8 cellular contexts compared by ENCODE assay signal in genomic region chr6:110958332-110959192, GRCh38.
DNase-seq lines count a peak whose midpoint lies in the region; FAIRE-seq and TF ChIP-seq lines count a peak whose summit lies in the region.

GTF3C6 (plus strand) TSS chr6:110958706; CDS start chr6:110958770, 64 bp downstream.

- no peaks in the 10 kb centered on the region for H4K20me1 ChIP-seq in MM.1S (ENCODE audit: insufficient read depth, low read length)

- H3K27me3 ChIP-seq in HAP-1 (ENCODE audit: low read depth) (no peaks in the 10 kb centered on the region), MM.1S (replicated peaks; ENCODE audit: insufficient read depth, low read length) (no peaks in the 10 kb centered on the region)

- peaks cover 16% of the 10 kb centered on the region for H3K4me1 Mint-ChIP-seq in nephron progenitor cell
- peaks cover 16% of the 10 kb centered on the region for H3K4me1 Mint-ChIP-seq in stimulated activated naive CD8-positive, alpha-beta T cell treated with anti-CD3 and anti-CD28 coated beads, Interleukin-15, Interleukin-2, amounts not matched to agents 100 ng/mL and 50 ng/mL, for 24 hours (ENCODE audit: low read depth)

- H3K36me3 ChIP-seq in HAP-1 (replicated peaks), result peaks cover 26% of the 10 kb centered on the region
- no peaks in the 10 kb centered on the region for H3K36me3 ChIP-seq in MM.1S (replicated peaks; ENCODE audit: insufficient read depth, low read length)

- TF ChIP-seq CTCF in MM.1S (IDR thresholded peaks at IDR 0.05; ENCODE audit: low read length) (no peak), nephron progenitor cell (IDR thresholded peaks at IDR 0.05) (no peak)

- in situ Hi-C loops in HAP-1 (cut with MboI; ENCODE audit: low sequenced_read_pairs), result no loop called here

- H3K9me2 ChIP-seq in MM.1S (replicated peaks; ENCODE audit: insufficient read depth, low read length), result no peaks in the 10 kb centered on the region

- H3K4me3 Mint-ChIP-seq in nephron progenitor cell, result peak within 1 kb of the TSS; percentile 95
- H3K4me3 Mint-ChIP-seq in stimulated activated naive CD8-positive, alpha-beta T cell treated with anti-CD3 and anti-CD28 coated beads, Interleukin-15, Interleukin-2, amounts not matched to agents 100 ng/mL and 50 ng/mL, for 24 hours, result peak within 1 kb of the TSS; percentile 96

- H3K79me2 ChIP-seq in MM.1S (ENCODE audit: low read length), result peaks cover 3% of the 10 kb centered on the region; the same call in 1 of the 2 replicates

- DNase-seq in HAP-1 (ENCODE audit: low spot score in 2 of 2) (peak; percentile 87 to 94), MM.1S (peak; percentile 86), SIG-M5 treated with dmso at 0.1 percent for 504 hours (lab: John Stamatoyannopoulos, UW; ENCODE audit: unreplicated experiment) (peak; percentile 91), activated gamma-delta T cell treated with Interleukin-2 at 50 U/mL for 16 hours (peak; percentile 90), fibroblast of the conjunctiva (ENCODE audit: low read depth) (peak; percentile 90), nephron progenitor cell (peak; percentile 90)

- H3K9me3 Mint-ChIP-seq in nephron progenitor cell, result no peaks in the 10 kb centered on the region
- H3K9me3 Mint-ChIP-seq in stimulated activated naive CD8-positive, alpha-beta T cell treated with anti-CD3 and anti-CD28 coated beads, Interleukin-15, Interleukin-2, amounts not matched to agents 100 ng/mL and 50 ng/mL, for 24 hours, result no peaks in the 10 kb centered on the region

- peak within 1 kb of the TSS; percentile 99 for H2AFZ ChIP-seq in MM.1S (ENCODE audit: low read length)

- H3K27me3 Mint-ChIP-seq in nephron progenitor cell (ENCODE audit: low read depth, poor library complexity), result peaks cover 14% of the 10 kb centered on the region
- peaks cover 5% of the 10 kb centered on the region for H3K27me3 Mint-ChIP-seq in stimulated activated naive CD8-positive, alpha-beta T cell treated with anti-CD3 and anti-CD28 coated beads, Interleukin-15, Interleukin-2, amounts not matched to agents 100 ng/mL and 50 ng/mL, for 24 hours

- peak within 1 kb of the TSS; percentile 52; the same call in 1 of the 2 replicates for H3K27ac ChIP-seq in MM.1S (ENCODE audit: low read length)

- no peaks in the 10 kb centered on the region for H3K9me3 ChIP-seq in HAP-1
- no peaks in the 10 kb centered on the region for H3K9me3 ChIP-seq in MM.1S (replicated peaks; ENCODE audit: insufficient read depth, low read length)

- H3K4me3 ChIP-seq in HAP-1 (peak within 1 kb of the TSS; percentile 60), MM.1S (ENCODE audit: low read length) (peak within 1 kb of the TSS; percentile 93)

- H3K4me1 ChIP-seq in HAP-1 (no peaks in the 10 kb centered on the region; the same call in none of the 2 replicates), MM.1S (ENCODE audit: low read length) (no peaks in the 10 kb centered on the region)

- H3K36me3 Mint-ChIP-seq in nephron progenitor cell (ENCODE audit: low read depth), result peaks cover 40% of the 10 kb centered on the region
- H3K36me3 Mint-ChIP-seq in stimulated activated naive CD8-positive, alpha-beta T cell treated with anti-CD3 and anti-CD28 coated beads, Interleukin-15, Interleukin-2, amounts not matched to agents 100 ng/mL and 50 ng/mL, for 24 hours (ENCODE audit: low read depth), result peaks cover 33% of the 10 kb centered on the region

- H3K27ac Mint-ChIP-seq in nephron progenitor cell, result peak within 1 kb of the TSS; percentile 97
- peak within 1 kb of the TSS; percentile 99 for H3K27ac Mint-ChIP-seq in stimulated activated naive CD8-positive, alpha-beta T cell treated with anti-CD3 and anti-CD28 coated beads, Interleukin-15, Interleukin-2, amounts not matched to agents 100 ng/mL and 50 ng/mL, for 24 hours

- FAIRE-seq in G401.6 (lab: Jason Lieb, UNC), result peak; percentile 25

- H3K4me2 ChIP-seq in MM.1S (ENCODE audit: low read depth, low read length), result peak within 1 kb of the TSS; percentile 82

- no peaks in the 10 kb centered on the region for H3F3A ChIP-seq in MM.1S (ENCODE audit: insufficient read depth, low read length)

- peak within 1 kb of the TSS; percentile 78 for H3K9ac ChIP-seq in MM.1S (ENCODE audit: low read length)

Comparison
In these comparisons a context has a peak if more than half of its experiments do, and no peak if none do; other contexts are left out.
1. Peak in every context shown above with its lines: DNase-seq, H3K4me3 ChIP-seq and H3K27ac ChIP-seq.